ENCODE assay signal across 9 cellular contexts in the genomic region with DNA sequence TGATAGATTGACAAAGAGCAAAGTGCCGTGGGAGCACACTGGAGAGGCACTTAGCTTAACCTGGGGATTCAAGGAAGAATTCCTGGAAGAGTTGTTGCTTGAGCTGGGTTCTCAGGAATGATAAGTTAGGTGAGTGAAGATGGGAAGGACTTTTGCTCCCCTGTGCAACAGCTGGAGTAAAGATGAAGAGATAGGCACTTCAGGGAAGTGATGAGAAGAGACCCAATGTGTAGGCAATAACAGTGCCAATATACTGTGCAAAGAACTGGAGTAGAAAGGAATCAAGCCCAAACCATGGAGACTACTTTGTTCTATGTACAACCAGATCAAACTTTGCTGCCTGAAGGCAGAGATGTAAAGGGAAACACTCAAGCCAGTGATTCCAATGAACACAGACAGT.
"Had no signal": no experiment of that assay in that cellular context is flagged by ENCODE, and none has a peak within 500 bp of the region (broad histone marks: within the 10 kb centered on the region; RNA-seq: fewer than 3 reads in every experiment).

No MANE protein-coding gene starts in this region.

- H2AFZ ChIP-seq: GM23338 had no signal

- H3K9ac ChIP-seq: KMS-11 had no signal

- DNase-seq: H9, HCEC 1CT, IMR-90, KBM-7 had no signal

- H3K4me3 Mint-ChIP-seq: GM23338, H9 had no signal

- H3K4me3 ChIP-seq: GM23338 had no signal

- H3K4me2 ChIP-seq: GM23338, KMS-11 had no signal

- H3K4me1 Mint-ChIP-seq: H9 had no signal

- FAIRE-seq: H1, H54, HTR-8/SVneo had no signal

- H3K9me3 Mint-ChIP-seq: GM23338, H9 had no signal

- ATAC-seq: GM23338 had no signal

- H3K27ac ChIP-seq: KMS-11 had no signal

- H3K27ac Mint-ChIP-seq: GM23338 had no signal
